8 cellular contexts compared by ENCODE assay signal in genomic region chr16:67872631-67873434, GRCh38. TPM values are rescaled to one million over a fixed set of nuclear protein-coding genes. Genes with fewer than 3 reads are reported as not detected.
DNase-seq lines count a peak whose midpoint lies in the region; ATAC-seq and FAIRE-seq lines count a peak whose summit lies in the region.

TSS of gene EDC4 (plus strand) at chr16:67873052. CDS start at chr16:67873262, 210 bp downstream.

- H3K36me3 ChIP-seq in neuronal stem cell (replicated peaks in 1 of 2; ENCODE audit: control insufficient read depth in 2 of 2, insufficient read depth in 2 of 2, low read length in 2 of 2) (peaks cover 38 to 77% of the 10 kb centered on the region in 2 donors), subcutaneous abdominal adipose tissue (ENCODE audit: control insufficient read depth in 5 of 5, insufficient read depth in 5 of 5, low read length in 5 of 5) (peaks cover 6 to 63% (median 48%) of the 10 kb centered on the region in 5 donors)

- peak within 1 kb of the TSS; percentile 94 for H3K18ac ChIP-seq in neuronal stem cell (ENCODE audit: low read length)

- H2BK120ac ChIP-seq in neuronal stem cell (ENCODE audit: low read depth, low read length) = no peak within 1 kb of the TSS

- H3K9me3 ChIP-seq in neuronal stem cell (replicated peaks in 1 of 2; ENCODE audit: control insufficient read depth in 2 of 2, insufficient read depth in 1 of 2, low read depth in 1 of 2, low read length in 2 of 2) (no peaks in the 10 kb centered on the region), subcutaneous abdominal adipose tissue (ENCODE audit: control insufficient read depth in 5 of 5, low read length in 5 of 5) (no peaks in the 10 kb centered on the region)

- H3K27ac Mint-ChIP-seq in activated naive CD4-positive, alpha-beta T cell treated with anti-CD3 and anti-CD28 coated beads for 36 hours = peak within 1 kb of the TSS; percentile 87

- H3K27ac ChIP-seq in neuronal stem cell (replicated peaks; ENCODE audit: low read length) (no peak within 1 kb of the TSS), subcutaneous abdominal adipose tissue (ENCODE audit: low read depth, low read length) (peak within 1 kb of the TSS; percentile 79)

- CTCF ChIA-PET in activated naive CD4-positive, alpha-beta T cell treated with anti-CD3 and anti-CD28 coated beads for 36 hours (lab: Charles Lee) = interaction anchor here (0.6 to 1.8 kb wide), 8 partner anchors 9 to 352 kb away, joined by 3 to 12 read pairs (median 5); partner anchors contain the start of genes NRN1L and PSMB10

- peaks cover 11% of the 10 kb centered on the region for H3K79me1 ChIP-seq in neuronal stem cell (ENCODE audit: low read depth, low read length)

- H3K4me3 ChIP-seq in neuronal stem cell (ENCODE audit: low read length in 2 of 2) (peak within 1 kb of the TSS; percentile 77 to 91), subcutaneous abdominal adipose tissue (ENCODE audit: low read depth in 1 of 5, low read length in 5 of 5) (peak within 1 kb of the TSS; percentile 89 to 93 (median 90))

- ATAC-seq in GM19467 (IDR thresholded peaks at IDR 0.05; ENCODE audit: unreplicated experiment) = peak; percentile 52

- H3K9me3 Mint-ChIP-seq in activated naive CD4-positive, alpha-beta T cell treated with anti-CD3 and anti-CD28 coated beads for 36 hours = no peaks in the 10 kb centered on the region

- H2AFZ ChIP-seq in neuronal stem cell (ENCODE audit: low read length) = peak within 1 kb of the TSS; percentile 83

- FAIRE-seq in frontal cortex (lab: Jason Lieb, UNC) = no peak

- peak within 1 kb of the TSS; percentile 99 for H3K23ac ChIP-seq in neuronal stem cell (ENCODE audit: low read depth, low read length, poor library complexity)

- peak within 1 kb of the TSS; percentile 56 for H3K4ac ChIP-seq in neuronal stem cell (ENCODE audit: low read length)

- H2BK5ac ChIP-seq in neuronal stem cell (ENCODE audit: low read length) = peak within 1 kb of the TSS; percentile 83

- in situ Hi-C loops in Caki2 (cut with HindIII; ENCODE audit: low pct_unique_long_range_greater_than_20kb, low sequenced_read_pairs) = no loop called here

- peaks cover 4% of the 10 kb centered on the region for H3K36me3 Mint-ChIP-seq in activated naive CD4-positive, alpha-beta T cell treated with anti-CD3 and anti-CD28 coated beads for 36 hours (ENCODE audit: low read depth)

- H3K9ac ChIP-seq in neuronal stem cell (ENCODE audit: low read depth, low read length, poor library complexity) (peak within 1 kb of the TSS; percentile 95), subcutaneous abdominal adipose tissue (ENCODE audit: low read length in 5 of 5) (peak within 1 kb of the TSS; percentile 87 to 98 (median 94))

- no peaks in the 10 kb centered on the region for H3K27me3 Mint-ChIP-seq in activated naive CD4-positive, alpha-beta T cell treated with anti-CD3 and anti-CD28 coated beads for 36 hours (ENCODE audit: low read depth)

- H3K27me3 ChIP-seq in neuronal stem cell (ENCODE audit: control insufficient read depth in 3 of 3, insufficient read depth in 3 of 3, low read depth in 1 of 3, low read length in 3 of 3) (no peaks in the 10 kb centered on the region), subcutaneous abdominal adipose tissue (ENCODE audit: control insufficient read depth in 5 of 5, insufficient read depth in 4 of 5, low read length in 5 of 5) (no peaks in the 10 kb centered on the region)

- H4K91ac ChIP-seq in neuronal stem cell (ENCODE audit: low read depth, low read length, poor library complexity) = peak within 1 kb of the TSS; percentile 5

- H2AK5ac ChIP-seq in neuronal stem cell (ENCODE audit: low read depth, low read length) = peak within 1 kb of the TSS; percentile 47

- H2BK15ac ChIP-seq in neuronal stem cell (ENCODE audit: low read length) = no peak within 1 kb of the TSS

- peak; percentile 75 for DNase-seq in Caki2 (ENCODE audit: low read depth)
- peak in 66 of 76 experiments; percentile 7 to 78 (median 57) for DNase-seq in HUDEP-2 (lab: John Stamatoyannopoulos, UW; ENCODE audit: unreplicated experiment in 76 of 76)
- DNase-seq in SK-N-DZ (ENCODE audit: low spot score) = peak; percentile 76
- peak; percentile 86 for DNase-seq in activated naive CD4-positive, alpha-beta T cell treated with anti-CD3 and anti-CD28 coated beads for 36 hours
- DNase-seq in frontal cortex (ENCODE audit: low spot score in 2 of 2) = peak; percentile 83 to 93
- peak; percentile 59 for DNase-seq in neuronal stem cell (ENCODE audit: low spot score)

- intact Hi-C loops in activated naive CD4-positive, alpha-beta T cell treated with anti-CD3 and anti-CD28 coated beads for 36 hours (cut with micrococcal nuclease) = loop anchor here (1.0 kb wide), 1 partner anchor 27 kb away; the partner anchor contains the start of gene NUTF2

- H3K4me1 Mint-ChIP-seq in activated naive CD4-positive, alpha-beta T cell treated with anti-CD3 and anti-CD28 coated beads for 36 hours (ENCODE audit: low read depth) = peaks cover 27% of the 10 kb centered on the region

- peak within 1 kb of the TSS; percentile 83 for H3K4me2 ChIP-seq in neuronal stem cell (ENCODE audit: insufficient read depth, low read length, poor library complexity, severe bottlenecking)

- H3K14ac ChIP-seq in neuronal stem cell (ENCODE audit: low read length) = peak within 1 kb of the TSS; percentile 75

- H3K4me3 Mint-ChIP-seq in activated naive CD4-positive, alpha-beta T cell treated with anti-CD3 and anti-CD28 coated beads for 36 hours = peak within 1 kb of the TSS; percentile 92

- no peak within 1 kb of the TSS for H2BK12ac ChIP-seq in neuronal stem cell (ENCODE audit: low read length)

- peak within 1 kb of the TSS; percentile 95 for H4K8ac ChIP-seq in neuronal stem cell (ENCODE audit: low read depth, low read length)

- WGBS in neuronal stem cell (ENCODE audit: extremely low coverage in 2 of 2, insufficient read length in 2 of 2, insufficient replicate concordance in 1 of 2), 2 donors = no CpG with 5 or more reads among the region's 72 CpGs

- H3K4me1 ChIP-seq in neuronal stem cell (ENCODE audit: control insufficient read depth in 2 of 2, insufficient read depth in 1 of 2, low read depth in 1 of 2, low read length in 2 of 2) (peaks cover 8 to 10% of the 10 kb centered on the region in 2 donors), subcutaneous abdominal adipose tissue (ENCODE audit: control insufficient read depth in 5 of 5, insufficient read depth in 5 of 5, low read length in 5 of 5) (peaks cover 6 to 44% (median 29%) of the 10 kb centered on the region in 5 donors)

RNA-seq across cellular contexts. Expression of gene EDC4, which starts in this region (rescaled TPM):
- 43.7 and 46.6 TPM in 2 replicates for total RNA-seq in Caki2 (2014; rRNA removed; shearing (Covaris generic); ENCODE audit: low replicate concordance)
- 55.2 and 62.8 TPM in 2 replicates for polyA plus RNA-seq in SK-N-DZ (2014; cell fraction: cytosol; rRNA removed)
- 204 and 255 TPM in 2 replicates for polyA plus RNA-seq in SK-N-DZ (2014; cell fraction: nucleus; rRNA removed)
- total RNA-seq in activated naive CD4-positive, alpha-beta T cell treated with anti-CD3 and anti-CD28 coated beads for 36 hours = 10 to 100 TPM; 72.2 to 78.7 TPM
- total RNA-seq in frontal cortex = 64.0 TPM
- polyA plus RNA-seq in neuronal stem cell (2013, experiment 1 of 2) = 30.9 TPM
- polyA plus RNA-seq in neuronal stem cell (2013, experiment 2 of 2) = 27.6 TPM
